Comparison of ENCODE assay signal across 8 cellular contexts in the genomic region with DNA sequence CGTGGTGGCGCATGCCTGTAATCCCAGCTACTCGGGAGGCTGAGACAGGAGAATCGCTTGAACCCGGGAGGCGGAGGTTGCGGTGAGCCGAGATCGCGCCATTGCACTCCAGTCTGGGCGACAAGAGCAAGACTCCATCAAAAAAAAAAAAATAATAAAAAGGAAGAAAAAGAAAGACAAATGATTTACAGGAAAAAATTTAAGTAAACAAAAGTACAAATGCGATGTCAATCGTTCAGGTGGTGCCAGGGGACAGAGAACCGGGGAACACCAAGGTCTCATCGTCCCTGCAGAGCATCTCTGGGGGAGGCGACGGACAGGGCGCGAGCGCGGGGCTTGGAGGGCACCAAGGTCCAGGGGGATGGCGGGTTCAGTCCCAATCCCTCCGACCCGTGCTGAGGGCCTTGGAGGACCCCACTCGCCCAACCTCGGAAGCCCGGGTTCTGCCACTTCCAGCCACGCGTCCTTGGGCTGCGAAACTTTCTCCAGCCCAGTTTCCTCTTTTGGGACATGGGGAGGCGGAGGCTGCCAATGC. TPM values are rescaled to one million over a fixed set of nuclear protein-coding genes. Genes with fewer than 3 reads are reported as not detected.
A peak's percentile ranks its signal among the peaks of the same experiment; 100 is the strongest.
DNase-seq lines count a peak whose midpoint lies in the region; ATAC-seq and TF ChIP-seq lines count a peak whose summit lies in the region.

No MANE protein-coding gene starts in this region.

- no peaks in the 10 kb centered on the region for H3F3A ChIP-seq in PC-3 (ENCODE audit: low read length, unreplicated experiment)

- peak overlapping the region; percentile 92 for H3K4me3 ChIP-seq in PC-3 (ENCODE audit: low read length)
- peak overlapping the region; percentile 82 for H3K4me3 ChIP-seq in epithelial cell of proximal tubule (ENCODE audit: low read depth, low read length)
- H3K4me3 ChIP-seq in neutrophil (ENCODE audit: low read depth in 1 of 2, low read length in 1 of 2), result peak overlapping the region; percentile 92 to 99

- CTCF ChIA-PET in PC-3 (lab: Charles Lee), result no interaction called here

- H3K4me1 ChIP-seq in PC-3 (ENCODE audit: insufficient read depth, low read length) (peaks cover 31% of the 10 kb centered on the region), neutrophil (ENCODE audit: control insufficient read depth in 1 of 2, insufficient read depth in 1 of 2, low read depth in 1 of 2, low read length in 1 of 2) (peaks cover 38 to 47% of the 10 kb centered on the region in 2 experiments)

- DNase-seq in stimulated activated CD4-positive, alpha-beta T cell treated with anti-CD3 and anti-CD28 coated beads, Interleukin-4, amount 100 ng/mL, for 4 hours, result peak; percentile 15 to 31
- no peak for DNase-seq in stimulated activated CD4-positive, alpha-beta T cell treated with anti-CD3 and anti-CD28 coated beads, Interleukin-12 subunit alpha, Interleukin-12 subunit beta, amount 100 ng/mL, for 4 hours
- no peak for DNase-seq in PC-3
- no peak for DNase-seq in epithelial cell of proximal tubule (ENCODE audit: low read depth)
- no peak for DNase-seq in SK-N-DZ (ENCODE audit: low spot score)
- DNase-seq in ureter (ENCODE audit: low spot score), result no peak
- DNase-seq in NK-92 (lab: John Stamatoyannopoulos, UW; ENCODE audit: unreplicated experiment), result no peak

- H3K36me3 ChIP-seq in PC-3 (ENCODE audit: low read depth, low read length) (peaks cover 34% of the 10 kb centered on the region), neutrophil (peaks cover 24% of the 10 kb centered on the region)

- H3K4me2 ChIP-seq in PC-3 (ENCODE audit: low read length), result peak overlapping the region; percentile 87

- no peaks in the 10 kb centered on the region for H3K9me3 ChIP-seq in PC-3 (ENCODE audit: low read length)
- no peaks in the 10 kb centered on the region for H3K9me3 ChIP-seq in neutrophil

- intact Hi-C loops in PC-3 (cut with micrococcal nuclease), result loop anchor here (5.0 kb wide), 1 partner anchor 51 kb away; a partner anchor contains a TSS

- BruUV-seq in PC-3 (replicated peaks; lab: Mats Ljungman, UMichigan), result TSS peak; percentile 78

- POLR2A ChIA-PET in PC-3 (lab: Charles Lee; ENCODE audit: unreplicated experiment), result interaction anchor here (0.5 to 0.6 kb wide), 3 partner anchors 20 to 1666 kb away, joined by 3 to 11 read pairs (median 6); no protein-coding TSS in a partner anchor

- H3K27me3 ChIP-seq in PC-3 (ENCODE audit: low read length) (no peaks in the 10 kb centered on the region), neutrophil (no peaks in the 10 kb centered on the region)

- peak overlapping the region; percentile 86 for H2AFZ ChIP-seq in PC-3 (ENCODE audit: low read length)

- H3K9ac ChIP-seq in PC-3 (ENCODE audit: low read length), result peak overlapping the region; percentile 94

- no peaks in the 10 kb centered on the region for H3K9me2 ChIP-seq in PC-3 (replicated peaks; ENCODE audit: low read length)

- ATAC-seq in PC-3, result peak; percentile 4; the same call in 1 of the 2 replicates

- TF ChIP-seq CTCF in PC-3 (conservative IDR thresholded peaks at IDR 0.05; ENCODE audit: low read depth, low read length) (no peak), epithelial cell of proximal tubule (conservative IDR thresholded peaks at IDR 0.05; ENCODE audit: low read depth, low read length) (no peak), neutrophil (IDR thresholded peaks at IDR 0.05) (no peak)

- H3K79me2 ChIP-seq in PC-3 (ENCODE audit: low read length), result peaks cover 50% of the 10 kb centered on the region

- H4K20me1 ChIP-seq in PC-3 (ENCODE audit: low read length), result peaks cover 35% of the 10 kb centered on the region

- H3K27ac ChIP-seq in PC-3 (ENCODE audit: low read length) (no peak overlapping the region), neutrophil (peak overlapping the region; percentile 85)

RNA-seq across cellular contexts. Expression of a gene that starts 0.6 kb away (rescaled TPM):
- total RNA-seq in PC-3 (2014; rRNA removed), result 231 and 369 TPM in 2 replicates
- total RNA-seq in epithelial cell of proximal tubule, result 189 and 228 TPM in 2 replicates
- polyA plus RNA-seq in SK-N-DZ (2014; cell fraction: cytosol; rRNA removed), result 198 and 227 TPM in 2 replicates
- 117 and 183 TPM in 2 replicates for polyA plus RNA-seq in SK-N-DZ (2014; cell fraction: nucleus; rRNA removed)
- 180 TPM for total RNA-seq in ureter

RNA-seq across cellular contexts. Expression of a gene that starts 16.6 kb away (rescaled TPM):
- total RNA-seq in PC-3 (2014; rRNA removed), result not detected in 2 replicates
- not detected in 2 replicates for total RNA-seq in epithelial cell of proximal tubule
- not detected in 2 replicates for polyA plus RNA-seq in SK-N-DZ (2014; cell fraction: cytosol; rRNA removed)
- polyA plus RNA-seq in SK-N-DZ (2014; cell fraction: nucleus; rRNA removed), result not detected in 2 replicates
- not detected for total RNA-seq in ureter

RNA-seq across cellular contexts. Expression of a gene that starts 28.9 kb away (rescaled TPM):
- 21.7 and 31.2 TPM in 2 replicates for total RNA-seq in PC-3 (2014; rRNA removed)
- 14.9 and 17.0 TPM in 2 replicates for total RNA-seq in epithelial cell of proximal tubule
- 6.3 and 6.7 TPM in 2 replicates for polyA plus RNA-seq in SK-N-DZ (2014; cell fraction: cytosol; rRNA removed)
- 45.2 and 56.1 TPM in 2 replicates for polyA plus RNA-seq in SK-N-DZ (2014; cell fraction: nucleus; rRNA removed)
- 132 TPM for total RNA-seq in ureter

RNA-seq across cellular contexts. Expression of a gene that starts 50.1 kb away (rescaled TPM):
- 649 TPM in 2 replicates for total RNA-seq in PC-3 (2014; rRNA removed)
- 392 and 572 TPM in 2 replicates for total RNA-seq in epithelial cell of proximal tubule
- polyA plus RNA-seq in SK-N-DZ (2014; cell fraction: cytosol; rRNA removed), result 979 and 1,102 TPM in 2 replicates
- polyA plus RNA-seq in SK-N-DZ (2014; cell fraction: nucleus; rRNA removed), result 486 and 595 TPM in 2 replicates
- 183 TPM for total RNA-seq in ureter

Comparison
In these comparisons a context has a peak if more than half of its experiments do, and no peak if none do; other contexts are left out.
1. DNase-seq: peak in stimulated activated CD4-positive, alpha-beta T cell treated with anti-CD3 and anti-CD28 coated beads, Interleukin-4, amount 100 ng/mL, for 4 hours (2 of 2); none in stimulated activated CD4-positive, alpha-beta T cell treated with anti-CD3 and anti-CD28 coated beads, Interleukin-12 subunit alpha, Interleukin-12 subunit beta, amount 100 ng/mL, for 4 hours (single experiment), PC-3 (single experiment), epithelial cell of proximal tubule (single experiment), SK-N-DZ (single experiment), ureter (single experiment) and NK-92 (single experiment).
2. Peak in every context shown above with its lines, with median percentiles within 50 percentile points of each other: H3K4me3 ChIP-seq.